In the genomic region with DNA sequence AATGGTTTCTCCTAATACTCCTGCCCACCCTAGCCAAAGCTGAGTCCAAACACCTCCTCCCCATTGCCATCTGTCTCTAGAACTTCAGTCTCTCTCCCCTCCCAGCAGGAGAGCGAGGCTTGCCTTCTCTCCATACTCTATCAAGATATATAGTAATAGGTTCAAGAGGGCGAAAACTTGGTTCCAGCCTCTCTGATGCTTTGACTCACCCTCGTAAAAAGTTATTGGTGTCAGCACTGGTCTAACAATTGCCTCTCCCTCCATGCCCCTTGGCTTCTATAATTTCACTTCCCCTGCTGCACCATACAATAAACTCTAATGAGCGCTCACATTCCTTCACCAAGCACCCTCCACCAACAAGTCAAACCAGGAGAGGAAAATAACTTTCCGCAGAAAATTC, we compare ENCODE assay signal across 31 cellular contexts.
"Had no signal": no experiment of that assay in that cellular context is flagged by ENCODE, and none has a peak within 500 bp of the region (broad histone marks: within the 10 kb centered on the region; RNA-seq: fewer than 3 reads in every experiment).

No MANE protein-coding gene starts in this region.

- H3K36me3 Mint-ChIP-seq: activated naive CD4-positive, alpha-beta T cell treated with anti-CD3 and anti-CD28 coated beads, Interleukin-2, amount 50 U/mL, for 24 hours; activated naive CD8-positive, alpha-beta T cell treated with anti-CD3 and anti-CD28 coated beads, Interleukin-2, amount 10 ng/mL, durations not matched to agents 7 days and 5 days had no signal

- H3K27me3 ChIP-seq: ascending aorta, cardiac muscle cell, SJCRH30 had no signal

- H3K9me3 Mint-ChIP-seq: activated CD4-positive, alpha-beta T cell treated with anti-CD3 and anti-CD28 coated beads, Interleukin-2, amount 10 ng/mL, durations not matched to agents 24 days and 14 days; activated CD8-positive, alpha-beta T cell treated with anti-CD3 and anti-CD28 coated beads for 36 hours; activated naive CD4-positive, alpha-beta T cell treated with anti-CD3 and anti-CD28 coated beads, Interleukin-2, amount 50 U/mL, for 24 hours; activated naive CD8-positive, alpha-beta T cell treated with anti-CD3 and anti-CD28 coated beads, Interleukin-2, amount 10 ng/mL, durations not matched to agents 7 days and 5 days had no signal

- DNase-seq: activated CD4-positive, alpha-beta T cell treated with anti-CD3 and anti-CD28 coated beads, Interleukin-2, amount 10 ng/mL, durations not matched to agents 24 days and 14 days; activated CD4-positive, alpha-beta T cell treated with anti-CD3 and anti-CD28 coated beads, Interleukin-2, amount 50 U/mL, for 4 hours; activated CD8-positive, alpha-beta T cell treated with anti-CD3 and anti-CD28 coated beads for 36 hours; activated effector memory CD4-positive, alpha-beta T cell treated with anti-CD3 and anti-CD28 coated beads, Interleukin-2, amount 50 U/mL, for 16 hours; activated naive CD4-positive, alpha-beta T cell; activated naive CD8-positive, alpha-beta T cell treated with anti-CD3 and anti-CD28 coated beads, Interleukin-2, amount 10 ng/mL, durations not matched to agents 7 days and 5 days; activated T-cell treated with anti-CD3 and anti-CD28 coated beads, Interleukin-2, amount 50 U/mL, for 1 hour; activated T-cell treated with anti-CD3 and anti-CD28 coated beads, Interleukin-2, amount 50 U/mL, for 72 hours; amygdala; IMR-90; NCI-H1048; NCI-H1105 treated with DMSO at 0.1 percent for 48 hours; NCI-H1436; NCI-H1694; NCI-H1930; NCI-H2081 treated with DMSO at 0.1 percent for 48 hours; NCI-H226; NCI-H446 treated with DMSO at 0.1 percent for 48 hours; NCI-H524; NK-92 treated with Interleukin-12 subunit alpha and Interleukin-12 subunit beta, amount 100 ng/mL, for 24 hours; RPMI8226; SJCRH30; T1000 had no signal

- H3K27ac Mint-ChIP-seq: activated CD4-positive, alpha-beta T cell treated with anti-CD3 and anti-CD28 coated beads, Interleukin-2, amount 10 ng/mL, durations not matched to agents 24 days and 14 days; activated CD8-positive, alpha-beta T cell treated with anti-CD3 and anti-CD28 coated beads for 36 hours; activated naive CD4-positive, alpha-beta T cell treated with anti-CD3 and anti-CD28 coated beads, Interleukin-2, amount 50 U/mL, for 24 hours; activated naive CD8-positive, alpha-beta T cell treated with anti-CD3 and anti-CD28 coated beads, Interleukin-2, amount 10 ng/mL, durations not matched to agents 7 days and 5 days; activated T-cell treated with anti-CD3 and anti-CD28 coated beads, Interleukin-2, amount 50 U/mL, for 72 hours; activated T-helper 17 cell treated with anti-CD3 and anti-CD28 coated beads, Interleukin-2, amount 50 U/mL, for 72 hours had no signal

- H3K4me3 Mint-ChIP-seq: activated CD4-positive, alpha-beta T cell treated with anti-CD3 and anti-CD28 coated beads, Interleukin-2, amount 10 ng/mL, durations not matched to agents 24 days and 14 days; activated CD8-positive, alpha-beta T cell treated with anti-CD3 and anti-CD28 coated beads for 36 hours; activated naive CD4-positive, alpha-beta T cell treated with anti-CD3 and anti-CD28 coated beads, Interleukin-2, amount 50 U/mL, for 24 hours; activated naive CD8-positive, alpha-beta T cell treated with anti-CD3 and anti-CD28 coated beads, Interleukin-2, amount 10 ng/mL, durations not matched to agents 7 days and 5 days; activated T-cell treated with anti-CD3 and anti-CD28 coated beads, Interleukin-2, amount 50 U/mL, for 72 hours; activated T-helper 17 cell treated with anti-CD3 and anti-CD28 coated beads, Interleukin-2, amount 50 U/mL, for 72 hours; central memory CD8-positive, alpha-beta T cell had no signal

- H3K27ac ChIP-seq: ascending aorta, cardiac muscle cell, SJCRH30, SK-N-MC had no signal

- ATAC-seq: activated CD8-positive, alpha-beta T cell treated with anti-CD3 and anti-CD28 coated beads for 36 hours; activated T-cell treated with anti-CD3 and anti-CD28 coated beads, Interleukin-2, amount 50 U/mL, for 72 hours; activated T-helper 17 cell treated with anti-CD3 and anti-CD28 coated beads, Interleukin-2, amount 50 U/mL, for 72 hours; K562; Panc1 had no signal

- H3K27me3 Mint-ChIP-seq: activated CD4-positive, alpha-beta T cell treated with anti-CD3 and anti-CD28 coated beads, Interleukin-2, amount 10 ng/mL, durations not matched to agents 24 days and 14 days; activated CD8-positive, alpha-beta T cell treated with anti-CD3 and anti-CD28 coated beads for 36 hours; activated naive CD4-positive, alpha-beta T cell treated with anti-CD3 and anti-CD28 coated beads, Interleukin-2, amount 50 U/mL, for 24 hours; activated naive CD8-positive, alpha-beta T cell treated with anti-CD3 and anti-CD28 coated beads, Interleukin-2, amount 10 ng/mL, durations not matched to agents 7 days and 5 days; activated T-helper 17 cell treated with anti-CD3 and anti-CD28 coated beads, Interleukin-2, amount 50 U/mL, for 72 hours; central memory CD8-positive, alpha-beta T cell had no signal

- H3K9me3 ChIP-seq: ascending aorta, SJCRH30 had no signal

- H3K4me1 ChIP-seq: ascending aorta, SJCRH30 had no signal

- H3K4me3 ChIP-seq: ascending aorta, cardiac muscle cell, K562, SJCRH30, SK-N-MC had no signal

- H3K4me1 Mint-ChIP-seq: activated CD4-positive, alpha-beta T cell treated with anti-CD3 and anti-CD28 coated beads, Interleukin-2, amount 10 ng/mL, durations not matched to agents 24 days and 14 days; activated naive CD4-positive, alpha-beta T cell treated with anti-CD3 and anti-CD28 coated beads, Interleukin-2, amount 50 U/mL, for 24 hours; activated naive CD8-positive, alpha-beta T cell treated with anti-CD3 and anti-CD28 coated beads, Interleukin-2, amount 10 ng/mL, durations not matched to agents 7 days and 5 days; activated T-helper 17 cell treated with anti-CD3 and anti-CD28 coated beads, Interleukin-2, amount 50 U/mL, for 72 hours; central memory CD8-positive, alpha-beta T cell had no signal

- H3K36me3 ChIP-seq: ascending aorta, cardiac muscle cell, SJCRH30 had no signal
